14 cellular contexts compared by ENCODE assay signal in the genomic region with DNA sequence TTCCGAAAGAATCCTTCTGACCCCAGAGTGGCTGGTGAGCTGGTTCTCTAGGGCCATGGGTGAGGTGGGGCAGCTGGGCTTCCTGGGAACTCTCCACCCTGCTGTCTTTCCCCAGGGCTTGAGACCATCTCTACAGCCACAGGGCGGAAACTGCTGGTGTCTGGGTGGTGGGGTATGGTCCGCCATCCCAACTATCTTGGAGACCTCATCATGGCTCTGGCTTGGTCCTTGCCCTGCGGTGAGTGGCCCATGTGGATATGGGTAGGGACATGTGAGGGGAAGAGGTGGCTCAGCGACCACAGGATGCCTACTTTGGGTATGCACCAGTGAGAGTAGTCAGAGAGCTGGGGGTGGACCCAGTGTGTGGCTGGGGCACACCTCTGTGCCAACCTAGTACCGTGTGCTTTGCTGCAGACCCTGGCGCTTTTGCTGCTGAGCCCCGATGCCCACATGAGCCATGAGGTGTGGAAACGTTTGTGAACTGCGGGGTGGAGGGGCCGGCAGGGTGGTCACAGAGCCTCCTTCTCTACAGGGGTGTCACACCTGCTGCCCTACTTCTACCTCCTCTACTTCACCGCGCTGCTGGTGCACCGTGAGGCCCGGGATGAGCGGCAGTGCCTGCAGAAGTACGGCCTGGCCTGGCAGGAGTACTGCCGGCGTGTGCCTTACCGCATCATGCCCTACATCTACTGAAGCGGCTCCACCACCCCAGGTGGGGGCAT. TPM values are rescaled to one million over a fixed set of nuclear protein-coding genes. Genes with fewer than 3 reads are reported as not detected.
DNase-seq lines count a peak whose midpoint lies in the region; ATAC-seq and TF ChIP-seq lines count a peak whose summit lies in the region.
"Had no signal": no experiment of that assay in that cellular context is flagged by ENCODE, and none has a peak within 500 bp of the region (broad histone marks: within the 10 kb centered on the region; RNA-seq: fewer than 3 reads in every experiment).

No MANE protein-coding gene starts in this region.

- H3K79me2 ChIP-seq in SU-DHL-6 (ENCODE audit: insufficient read depth, low read length), result peaks cover 9% of the 10 kb centered on the region
- H3K79me2 ChIP-seq in hepatocyte, result peaks cover 56% of the 10 kb centered on the region

- H3F3A ChIP-seq in SU-DHL-6 (ENCODE audit: insufficient read depth), result peaks cover 43% of the 10 kb centered on the region

- H3K9me3 ChIP-seq in SU-DHL-6 (ENCODE audit: insufficient read depth, low read length), result no peaks in the 10 kb centered on the region
- H3K9me3 ChIP-seq in hepatocyte (ENCODE audit: low read depth), result no peaks in the 10 kb centered on the region
- no peaks in the 10 kb centered on the region for H3K9me3 ChIP-seq in Peyer's patch
- H3K9me3 ChIP-seq: right atrium auricular region had no signal

- H3K27ac ChIP-seq in SU-DHL-6 (ENCODE audit: low read depth, low read length) (no peak overlapping the region), hepatocyte (no peak overlapping the region), Peyer's patch (peak overlapping the region in 1 of 4 donors; percentile 93)

- H4K20me1 ChIP-seq in SU-DHL-6 (ENCODE audit: low read depth, low read length) (no peaks in the 10 kb centered on the region), hepatocyte (ENCODE audit: insufficient read depth, poor library complexity, severe bottlenecking) (no peaks in the 10 kb centered on the region)

- CTCF ChIA-PET in activated CD4-positive, alpha-beta T cell treated with anti-CD3 and anti-CD28 coated beads, Interleukin-2, amount 10 ng/mL, durations not matched to agents 7 days and 5 days (lab: Charles Lee), result interaction anchor here (0.5 to 0.9 kb wide), 4 partner anchors 24 to 269 kb away, joined by 3 to 6 read pairs (median 4); partner anchors contain the start of gene ARL2

- H3K36me3 Mint-ChIP-seq in activated CD4-positive, alpha-beta T cell treated with anti-CD3 and anti-CD28 coated beads, Interleukin-2, amount 10 ng/mL, durations not matched to agents 7 days and 5 days (ENCODE audit: low read depth), result peaks cover 23% of the 10 kb centered on the region
- H3K36me3 Mint-ChIP-seq in stimulated activated memory B cell treated with anti-CD40 and anti-IgM and Interleukin-4, amounts not matched to agents 10 μg/mL and 1 μg/mL and 100 μg/mL, for 72 hours, result peaks cover 23% of the 10 kb centered on the region

- no peak for DNase-seq in activated CD4-positive, alpha-beta T cell treated with anti-CD3 and anti-CD28 coated beads, Interleukin-2, amount 10 ng/mL, durations not matched to agents 7 days and 5 days
- no peak for DNase-seq in activated CD4-positive, alpha-beta T cell treated with anti-CD3 and anti-CD28 coated beads, Interleukin-2, amount 50 U/mL, for 48 hours
- no peak for DNase-seq in hepatocyte (ENCODE audit: low spot score)
- no peak for DNase-seq in AML-193 (lab: John Stamatoyannopoulos, UW)
- DNase-seq in Peyer's patch, result no peak
- DNase-seq: brain microvascular endothelial cell, kidney glomerular epithelial cell, MV-4-11, OCI-M1 had no signal

- H3K36me3 ChIP-seq in SU-DHL-6 (ENCODE audit: low read length) (peaks cover 6% of the 10 kb centered on the region; the same call in 1 of the 2 replicates), hepatocyte (replicated peaks; ENCODE audit: insufficient read depth, low read depth) (no peaks in the 10 kb centered on the region), Peyer's patch (peaks cover 0 to 19% (median 0%) of the 10 kb centered on the region in 3 donors)

- H2AFZ ChIP-seq in SU-DHL-6 (ENCODE audit: low read depth, low read length, severe bottlenecking), result no peak overlapping the region
- H2AFZ ChIP-seq in hepatocyte, result no peak overlapping the region

- no peak overlapping the region for H3K9ac ChIP-seq in SU-DHL-6 (ENCODE audit: low read length)

- no peak for ATAC-seq in stimulated activated memory B cell treated with anti-CD40 and anti-IgM and Interleukin-4, amounts not matched to agents 10 μg/mL and 1 μg/mL and 100 μg/mL, for 72 hours
- no peak for ATAC-seq in HG03520 (IDR thresholded peaks at IDR 0.05; ENCODE audit: unreplicated experiment)
- ATAC-seq: activated CD4-positive, CD25-positive, alpha-beta regulatory T cell treated with anti-CD3 and anti-CD28 coated beads, Interleukin-2, amount 50 U/mL, for 24 hours had no signal

- peak overlapping the region; percentile 96 for H3K27ac Mint-ChIP-seq in activated CD4-positive, alpha-beta T cell treated with anti-CD3 and anti-CD28 coated beads, Interleukin-2, amount 10 ng/mL, durations not matched to agents 7 days and 5 days
- peak overlapping the region; percentile 100 for H3K27ac Mint-ChIP-seq in stimulated activated memory B cell treated with anti-CD40 and anti-IgM and Interleukin-4, amounts not matched to agents 10 μg/mL and 1 μg/mL and 100 μg/mL, for 72 hours

- H3K27me3 ChIP-seq in SU-DHL-6 (ENCODE audit: low read length) (no peaks in the 10 kb centered on the region), hepatocyte (no peaks in the 10 kb centered on the region), Peyer's patch (no peaks in the 10 kb centered on the region)
- H3K27me3 ChIP-seq: brain microvascular endothelial cell, right atrium auricular region had no signal

- peak overlapping the region; percentile 83 for H3K4me2 ChIP-seq in SU-DHL-6 (ENCODE audit: low read depth, low read length, poor library complexity, severe bottlenecking)
- peak overlapping the region; percentile 87 for H3K4me2 ChIP-seq in hepatocyte

- H3K4me3 Mint-ChIP-seq in activated CD4-positive, alpha-beta T cell treated with anti-CD3 and anti-CD28 coated beads, Interleukin-2, amount 10 ng/mL, durations not matched to agents 7 days and 5 days, result peak overlapping the region; percentile 87
- H3K4me3 Mint-ChIP-seq in stimulated activated memory B cell treated with anti-CD40 and anti-IgM and Interleukin-4, amounts not matched to agents 10 μg/mL and 1 μg/mL and 100 μg/mL, for 72 hours, result peak overlapping the region; percentile 90

- H3K4me1 ChIP-seq in hepatocyte (ENCODE audit: insufficient read depth) (peaks cover 28% of the 10 kb centered on the region), Peyer's patch (peaks cover 12 to 50% (median 29%) of the 10 kb centered on the region in 4 donors)

- no peaks in the 10 kb centered on the region for H3K9me3 Mint-ChIP-seq in activated CD4-positive, alpha-beta T cell treated with anti-CD3 and anti-CD28 coated beads, Interleukin-2, amount 10 ng/mL, durations not matched to agents 7 days and 5 days
- H3K9me3 Mint-ChIP-seq in stimulated activated memory B cell treated with anti-CD40 and anti-IgM and Interleukin-4, amounts not matched to agents 10 μg/mL and 1 μg/mL and 100 μg/mL, for 72 hours, result no peaks in the 10 kb centered on the region

- H3K9me2 ChIP-seq in SU-DHL-6 (replicated peaks; ENCODE audit: insufficient read depth, low read length), result no peaks in the 10 kb centered on the region
- no peaks in the 10 kb centered on the region for H3K9me2 ChIP-seq in hepatocyte (replicated peaks; ENCODE audit: insufficient read depth)

- no peak for TF ChIP-seq POLR2A in Peyer's patch (IDR thresholded peaks at IDR 0.05)

- peaks cover 66% of the 10 kb centered on the region for H3K4me1 Mint-ChIP-seq in activated CD4-positive, alpha-beta T cell treated with anti-CD3 and anti-CD28 coated beads, Interleukin-2, amount 10 ng/mL, durations not matched to agents 7 days and 5 days
- peaks cover 73% of the 10 kb centered on the region for H3K4me1 Mint-ChIP-seq in stimulated activated memory B cell treated with anti-CD40 and anti-IgM and Interleukin-4, amounts not matched to agents 10 μg/mL and 1 μg/mL and 100 μg/mL, for 72 hours

- TF ChIP-seq CTCF in SU-DHL-6 (IDR thresholded peaks at IDR 0.05; ENCODE audit: insufficient read depth, low read length, poor library complexity, severe bottlenecking) (no peak), hepatocyte (IDR thresholded peaks at IDR 0.05; ENCODE audit: poor library complexity) (no peak), Peyer's patch (IDR thresholded peaks at IDR 0.05) (no peak)

- 97% methylated on average over 21 of the region's 21 CpGs for WGBS in hepatocyte (ENCODE audit: low lambda C conversion rate, missing lambda C conversion rate)

- POLR2A ChIA-PET in activated CD4-positive, alpha-beta T cell treated with anti-CD3 and anti-CD28 coated beads, Interleukin-2, amount 10 ng/mL, durations not matched to agents 7 days and 5 days (lab: Charles Lee), result no interaction called here

- H3K4me3 ChIP-seq in SU-DHL-6 (ENCODE audit: insufficient read depth, low read length, poor library complexity, severe bottlenecking), result no peak overlapping the region
- no peak overlapping the region for H3K4me3 ChIP-seq in hepatocyte
- no peak overlapping the region for H3K4me3 ChIP-seq in Peyer's patch

- H3K27me3 Mint-ChIP-seq in activated CD4-positive, alpha-beta T cell treated with anti-CD3 and anti-CD28 coated beads, Interleukin-2, amount 10 ng/mL, durations not matched to agents 7 days and 5 days, result no peaks in the 10 kb centered on the region
- no peaks in the 10 kb centered on the region for H3K27me3 Mint-ChIP-seq in stimulated activated memory B cell treated with anti-CD40 and anti-IgM and Interleukin-4, amounts not matched to agents 10 μg/mL and 1 μg/mL and 100 μg/mL, for 72 hours

RNA-seq across cellular contexts. Expression of gene ZNHIT2, which starts 2.0 kb away (rescaled TPM):
- total RNA-seq in activated CD4-positive, alpha-beta T cell treated with anti-CD3 and anti-CD28 coated beads, Interleukin-2, amount 10 ng/mL, durations not matched to agents 7 days and 5 days, result 1 to 10 TPM; 8.6 to 9.9 TPM
- total RNA-seq in hepatocyte, result 8.3 and 13.5 TPM in 2 replicates
- polyA plus RNA-seq in hepatocyte, result 22.1 and 23.7 TPM in 2 replicates
- total RNA-seq in Peyer's patch, result 10 to 100 TPM in 3 of 4 donors, 1 to 10 TPM in 1; 8.7 to 20.6 (median 13.8) TPM

RNA-seq across cellular contexts. Expression of gene TM7SF2, which starts 3.9 kb away (rescaled TPM):
- total RNA-seq in activated CD4-positive, alpha-beta T cell treated with anti-CD3 and anti-CD28 coated beads, Interleukin-2, amount 10 ng/mL, durations not matched to agents 7 days and 5 days, result 10 to 100 TPM; 26.1 to 27.7 TPM
- total RNA-seq in hepatocyte, result 124 and 133 TPM in 2 replicates
- polyA plus RNA-seq in hepatocyte, result 194 and 209 TPM in 2 replicates
- 10 to 100 TPM; 19.8 to 78.1 (median 58.5) TPM for total RNA-seq in Peyer's patch

RNA-seq across cellular contexts. Expression of gene FAU, which starts 6.4 kb away (rescaled TPM):
- 1,000 to 10,000 TPM; 1,051 to 1,116 TPM for total RNA-seq in activated CD4-positive, alpha-beta T cell treated with anti-CD3 and anti-CD28 coated beads, Interleukin-2, amount 10 ng/mL, durations not matched to agents 7 days and 5 days
- 211 and 264 TPM in 2 replicates for total RNA-seq in hepatocyte
- 434 and 462 TPM in 2 replicates for polyA plus RNA-seq in hepatocyte
- total RNA-seq in Peyer's patch, result 100 to 1,000 TPM; 412 to 714 (median 579) TPM

RNA-seq across cellular contexts. Expression of gene MRPL49, which starts 6.6 kb away (rescaled TPM):
- 10 to 100 TPM; 49.5 to 55.4 TPM for total RNA-seq in activated CD4-positive, alpha-beta T cell treated with anti-CD3 and anti-CD28 coated beads, Interleukin-2, amount 10 ng/mL, durations not matched to agents 7 days and 5 days
- total RNA-seq in hepatocyte (57.6 and 71.0 TPM in 2 replicates), Peyer's patch (10 to 100 TPM; 36.2 to 50.3 (median 45.7) TPM)
- polyA plus RNA-seq in hepatocyte, result 46.2 and 46.8 TPM in 2 replicates

RNA-seq across cellular contexts. Expression of gene SYVN1, which starts 18.8 kb away (rescaled TPM):
- 10 to 100 TPM; 40.5 to 42.2 TPM for total RNA-seq in activated CD4-positive, alpha-beta T cell treated with anti-CD3 and anti-CD28 coated beads, Interleukin-2, amount 10 ng/mL, durations not matched to agents 7 days and 5 days
- 27.3 and 27.7 TPM in 2 replicates for total RNA-seq in hepatocyte
- polyA plus RNA-seq in hepatocyte, result 31.8 and 35.7 TPM in 2 replicates
- 10 to 100 TPM; 37.1 to 61.9 (median 51.6) TPM for total RNA-seq in Peyer's patch
